In genomic region chr16:88920618-88921602, GRCh38 we compare ENCODE assay signal across 8 cellular contexts. TPM values are rescaled to one million over a fixed set of nuclear protein-coding genes. Genes with fewer than 3 reads are reported as not detected.
DNase-seq lines count a peak whose midpoint lies in the region; ATAC-seq and TF ChIP-seq lines count a peak whose summit lies in the region.
"Had no signal": no experiment of that assay in that cellular context is flagged by ENCODE, and none has a peak within 500 bp of the region (broad histone marks: within the 10 kb centered on the region; RNA-seq: fewer than 3 reads in every experiment).

No MANE protein-coding gene starts in this region.

- peak overlapping the region; percentile 58 to 73 for H3K4me3 Mint-ChIP-seq in stimulated activated naive B cell treated with anti-CD40 and anti-IgM and Interleukin-4, amounts not matched to agents 10 μg/mL and 1 μg/mL and 100 μg/mL, for 72 hours

- H3K4me1 Mint-ChIP-seq in stimulated activated naive B cell treated with anti-CD40 and anti-IgM and Interleukin-4, amounts not matched to agents 10 μg/mL and 1 μg/mL and 100 μg/mL, for 72 hours = peaks cover 44 to 72% of the 10 kb centered on the region in 2 donors

- H3K27me3 ChIP-seq in SJCRH30 = no peaks in the 10 kb centered on the region

- no peak for TF ChIP-seq CTCF in foreskin fibroblast (IDR thresholded peaks at IDR 0.05; ENCODE audit: low read depth, low read length)

- H3K9me3 ChIP-seq in SJCRH30 (replicated peaks) = no peaks in the 10 kb centered on the region

- no peaks in the 10 kb centered on the region for H3K27me3 Mint-ChIP-seq in stimulated activated naive B cell treated with anti-CD40 and anti-IgM and Interleukin-4, amounts not matched to agents 10 μg/mL and 1 μg/mL and 100 μg/mL, for 72 hours

- peak; percentile 29 for TF ChIP-seq POLR2A in GM18951 (IDR thresholded peaks at IDR 0.05; ENCODE audit: extremely low read depth, insufficient read depth, insufficient read length)

- H3K4me1 ChIP-seq in SJCRH30 = peaks cover 39% of the 10 kb centered on the region

- in situ Hi-C loops in GM18951 (cut with MboI; ENCODE audit: low sequenced_read_pairs, unreplicated experiment) = no loop called here

- H3K27ac Mint-ChIP-seq in stimulated activated naive B cell treated with anti-CD40 and anti-IgM and Interleukin-4, amounts not matched to agents 10 μg/mL and 1 μg/mL and 100 μg/mL, for 72 hours = peak overlapping the region; percentile 82

- H3K36me3 Mint-ChIP-seq in stimulated activated naive B cell treated with anti-CD40 and anti-IgM and Interleukin-4, amounts not matched to agents 10 μg/mL and 1 μg/mL and 100 μg/mL, for 72 hours = peaks cover 19 to 23% of the 10 kb centered on the region in 2 donors

- H3K27ac ChIP-seq in SJCRH30 = peak overlapping the region; percentile 50
- H3K27ac ChIP-seq: PC-9 had no signal

- no peaks in the 10 kb centered on the region for H3K36me3 ChIP-seq in SJCRH30

- H3K9me3 Mint-ChIP-seq in stimulated activated naive B cell treated with anti-CD40 and anti-IgM and Interleukin-4, amounts not matched to agents 10 μg/mL and 1 μg/mL and 100 μg/mL, for 72 hours = no peaks in the 10 kb centered on the region

- ATAC-seq in stimulated activated naive B cell treated with anti-CD40 and anti-IgM and Interleukin-4, amounts not matched to agents 10 μg/mL and 1 μg/mL and 100 μg/mL, for 72 hours (replicated peaks) = peak; percentile 71 to 72
- ATAC-seq in GM21529 (IDR thresholded peaks at IDR 0.05; ENCODE audit: unreplicated experiment) (no peak), HG02678 (IDR thresholded peaks at IDR 0.05; ENCODE audit: unreplicated experiment) (no peak)

- H3K4me3 ChIP-seq in SJCRH30 (peak overlapping the region; percentile 15; the same call in 1 of the 2 replicates), foreskin fibroblast (ENCODE audit: low read depth in 1 of 2, low read length in 2 of 2) (no peak overlapping the region)
- H3K4me3 ChIP-seq: PC-9 had no signal

- intact Hi-C loops in posterior vena cava (cut with DNase I) = no loop called here

- DNase-seq in SJCRH30 (peak; percentile 64 to 75), foreskin fibroblast (peak; percentile 79 to 94), posterior vena cava (ENCODE audit: low spot score) (no peak)
- DNase-seq in stimulated activated naive B cell treated with anti-CD40 and anti-IgM and Interleukin-4, amounts not matched to agents 10 μg/mL and 1 μg/mL and 100 μg/mL, for 72 hours = no peak

RNA-seq across cellular contexts. Expression of gene PABPN1L, which starts 54.5 kb away (rescaled TPM):
- total RNA-seq in SJCRH30 (2014; rRNA removed; shearing (Covaris generic)) = 0.25 TPM in 1 of 2 replicates, not detected in the other
- total RNA-seq in posterior vena cava = not detected
- total RNA-seq: PC-9 had no signal

RNA-seq across cellular contexts. Expression of gene CBFA2T3, which starts 56.1 kb away (rescaled TPM):
- 1.8 and 3.5 TPM in 2 replicates for total RNA-seq in SJCRH30 (2014; rRNA removed; shearing (Covaris generic))
- 1 to 10 TPM; 4.7 to 5.1 TPM for total RNA-seq in posterior vena cava

Comparison
In these comparisons a context has a peak if more than half of its experiments do, and no peak if none do; other contexts are left out.
1. DNase-seq: peak in SJCRH30 (2 of 2) and foreskin fibroblast (2 of 2); none in stimulated activated naive B cell treated with anti-CD40 and anti-IgM and Interleukin-4, amounts not matched to agents 10 μg/mL and 1 μg/mL and 100 μg/mL, for 72 hours (single experiment) and posterior vena cava (single experiment).
2. ATAC-seq: peak in stimulated activated naive B cell treated with anti-CD40 and anti-IgM and Interleukin-4, amounts not matched to agents 10 μg/mL and 1 μg/mL and 100 μg/mL, for 72 hours (2 of 2); none in GM21529 (single experiment) and HG02678 (single experiment).